ENCODE assay signal across 20 cellular contexts in the genomic region with DNA sequence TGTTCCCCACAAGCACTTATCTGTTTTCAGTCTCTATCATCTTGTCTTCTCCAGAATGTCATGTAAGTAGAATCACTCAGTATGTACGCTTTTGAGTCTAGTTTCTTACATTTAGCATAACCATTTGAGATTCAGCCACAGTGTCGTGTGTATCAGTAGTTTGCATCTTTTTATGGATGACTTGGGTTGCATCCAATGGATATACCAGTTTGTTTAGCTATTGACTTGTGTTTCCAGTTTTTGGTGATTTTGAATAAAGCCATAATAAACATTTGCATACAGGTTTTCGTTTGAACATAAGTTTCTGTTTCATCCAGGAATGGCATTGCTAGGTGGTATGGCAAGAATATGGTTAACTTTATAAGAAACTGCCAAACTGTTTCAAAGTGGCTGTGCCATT. TPM values are rescaled to one million over a fixed set of nuclear protein-coding genes. Genes with fewer than 3 reads are reported as not detected.
DNase-seq lines count a peak whose midpoint lies in the region; ATAC-seq, FAIRE-seq and TF ChIP-seq lines count a peak whose summit lies in the region.
"Had no signal": no experiment of that assay in that cellular context is flagged by ENCODE, and none has a peak within 500 bp of the region (broad histone marks: within the 10 kb centered on the region; RNA-seq: fewer than 3 reads in every experiment).

No MANE protein-coding gene starts in this region.

- no peak overlapping the region for H2BK120ac ChIP-seq in H1 (replicated peaks; ENCODE audit: low read depth, low read length)

- no peak overlapping the region for H3K14ac ChIP-seq in H1 (ENCODE audit: insufficient read length)

- H3K27ac ChIP-seq in H1 (ENCODE audit: low read depth, low read length): no peak overlapping the region
- H3K27ac ChIP-seq in skeletal muscle tissue (ENCODE audit: low read depth, low read length): peak overlapping the region; percentile 31
- H3K27ac ChIP-seq in gastroesophageal sphincter: no peak overlapping the region

- no peak overlapping the region for H3K9ac ChIP-seq in H1 (replicated peaks in 1 of 4; ENCODE audit: extremely low read depth in 1 of 4, low read depth in 3 of 4, low read length in 3 of 4)
- H3K9ac ChIP-seq in skeletal muscle tissue (ENCODE audit: low read depth in 1 of 3, low read length in 3 of 3): no peak overlapping the region

- H4K5ac ChIP-seq in H1 (ENCODE audit: insufficient read length, low read depth, low read length): no peak overlapping the region

- no peaks in the 10 kb centered on the region for H3K79me1 ChIP-seq in H1 (ENCODE audit: low read depth, low read length)

- H4K20me1 ChIP-seq in H1 (replicated peaks in 1 of 2; ENCODE audit: control insufficient read depth in 1 of 2, insufficient read depth in 2 of 2, low read length in 2 of 2): no peaks in the 10 kb centered on the region

- no peaks in the 10 kb centered on the region for H3K79me2 ChIP-seq in H1 (ENCODE audit: control insufficient read depth in 1 of 2, insufficient read depth in 2 of 2, low read length in 2 of 2)

- H3K4me1 ChIP-seq in H1 (replicated peaks in 1 of 4; ENCODE audit: control insufficient read depth in 3 of 4, insufficient read depth in 4 of 4, low read length in 3 of 4) (peaks cover 8 to 23% (median 14%) of the 10 kb centered on the region in 4 experiments), skeletal muscle tissue (ENCODE audit: control insufficient read depth in 3 of 3, insufficient read depth in 3 of 3, low read length in 3 of 3) (peaks cover 53 to 67% (median 60%) of the 10 kb centered on the region in 3 donors), gastroesophageal sphincter (peaks cover 0 to 21% (median 3%) of the 10 kb centered on the region in 3 donors)

- 86% methylated on average over 3 of the region's 3 CpGs; no CpG with 5 or more reads in 1 of the 2 experiments for WGBS in H1 (ENCODE audit: extremely low coverage in 1 of 2, insufficient coverage in 1 of 2, insufficient read length in 1 of 2, insufficient replicate concordance in 2 of 2, low coverage in 1 of 2, low lambda C conversion rate in 2 of 2, missing lambda C conversion rate in 1 of 2), 2 experiments
- WGBS in gastroesophageal sphincter (ENCODE audit: low coverage in 1 of 2), 2 donors: 84 to 89% methylated on average over 3 of the region's 3 CpGs

- TF ChIP-seq CTCF in H1 (IDR thresholded peaks at IDR 0.05; ENCODE audit: control extremely low read depth in 1 of 3, insufficient read depth in 1 of 3, low read depth in 1 of 3, low read length in 3 of 3): no peak
- TF ChIP-seq CTCF in gastroesophageal sphincter (IDR thresholded peaks at IDR 0.05): no peak

- POLR2A ChIA-PET in H1 (lab: Charles Lee; ENCODE audit: partially characterized antibody): interaction anchor here (0.6 to 1.5 kb wide), 3 partner anchors 10 to 908 kb away, joined by 3 read pairs; no protein-coding TSS in a partner anchor

- no peak overlapping the region for H3K18ac ChIP-seq in H1 (ENCODE audit: extremely low read depth, low read length)

- no peak overlapping the region for H3K4me3 ChIP-seq in H1 (ENCODE audit: extremely low read depth in 1 of 4, insufficient read depth in 2 of 4, low read depth in 3 of 4, low read length in 4 of 4)
- peak overlapping the region in 1 of 3 donors; percentile 30 for H3K4me3 ChIP-seq in skeletal muscle tissue (ENCODE audit: low read length in 3 of 3)
- no peak overlapping the region for H3K4me3 ChIP-seq in gastroesophageal sphincter

- no peak overlapping the region for H3K23ac ChIP-seq in H1 (ENCODE audit: insufficient read length)

- no peak overlapping the region for H4K8ac ChIP-seq in H1 (ENCODE audit: extremely low read depth, insufficient read depth, low read length)

- no peak overlapping the region for H2BK5ac ChIP-seq in H1 (ENCODE audit: low read depth, low read length)

- no peaks in the 10 kb centered on the region for H3K9me3 ChIP-seq in H1 (ENCODE audit: insufficient read depth in 2 of 2, low read depth in 1 of 2, low read length in 1 of 2)
- H3K9me3 ChIP-seq in skeletal muscle tissue (ENCODE audit: control insufficient read depth in 3 of 3, low read length in 3 of 3): no peaks in the 10 kb centered on the region
- no peaks in the 10 kb centered on the region for H3K9me3 ChIP-seq in gastroesophageal sphincter

- H4K91ac ChIP-seq in H1 (replicated peaks; ENCODE audit: insufficient read length, low read length): no peak overlapping the region

- no peak overlapping the region for H3K56ac ChIP-seq in H1 (replicated peaks; ENCODE audit: insufficient read length, low read depth, low read length)

- H3K27me3 ChIP-seq in H1 (replicated peaks in 1 of 4; ENCODE audit: control insufficient read depth in 3 of 4, extremely low read depth in 1 of 4, insufficient read depth in 3 of 4, low read length in 3 of 4) (no peaks in the 10 kb centered on the region), skeletal muscle tissue (ENCODE audit: control insufficient read depth in 3 of 3, insufficient read depth in 3 of 3, low read length in 3 of 3) (no peaks in the 10 kb centered on the region), gastroesophageal sphincter (peaks cover 12% of the 10 kb centered on the region)

- no peaks in the 10 kb centered on the region; the same call in 1 of the 2 replicates for H3K23me2 ChIP-seq in H1 (ENCODE audit: low read depth, low read length)

- TF ChIP-seq RAD21 in H1 (IDR thresholded peaks at IDR 0.05 in 1 of 2, conservative IDR thresholded peaks at IDR 0.05 in 1 of 2; ENCODE audit: low read depth in 2 of 2, low read length in 2 of 2): no peak

- H2BK20ac ChIP-seq in H1 (ENCODE audit: low read length): no peak overlapping the region

- CTCF ChIA-PET in H1 (lab: Charles Lee; ENCODE audit: partially characterized antibody): interaction anchor here (1.8 to 6.4 kb wide), 3 partner anchors 19 to 278 kb away, joined by 3 to 69 read pairs (median 6); no protein-coding TSS in a partner anchor

- no peak overlapping the region for H2BK15ac ChIP-seq in H1 (ENCODE audit: low read length)

- H3K4ac ChIP-seq in H1 (replicated peaks; ENCODE audit: insufficient read length, low read depth, low read length): no peak overlapping the region

- no peak overlapping the region for H2BK12ac ChIP-seq in H1 (ENCODE audit: low read depth, low read length)

- no peak overlapping the region for H2AFZ ChIP-seq in H1 (ENCODE audit: low read length)

- H3K36me3 ChIP-seq in H1 (ENCODE audit: control insufficient read depth in 2 of 4, insufficient read depth in 4 of 4, low read length in 3 of 4) (no peaks in the 10 kb centered on the region; a peak in 1 of 8 replicates), skeletal muscle tissue (ENCODE audit: control insufficient read depth in 3 of 3, insufficient read depth in 3 of 3, low read length in 3 of 3) (peaks cover 2 to 4% (median 3%) of the 10 kb centered on the region in 3 donors), gastroesophageal sphincter (no peaks in the 10 kb centered on the region)

- TF ChIP-seq POLR2A in H1 (IDR thresholded peaks at IDR 0.05; ENCODE audit: control extremely low read depth in 1 of 2, low read depth in 2 of 2, low read length in 2 of 2) (no peak), gastroesophageal sphincter (IDR thresholded peaks at IDR 0.05) (no peak)

- TF ChIP-seq EP300 in H1 (IDR thresholded peaks at IDR 0.05; ENCODE audit: borderline replicate concordance in 1 of 2, low read depth in 2 of 2, low read length in 2 of 2) (no peak), gastroesophageal sphincter (IDR thresholded peaks at IDR 0.05) (no peak)

- DNase-seq in NCI-H526 (lab: John Stamatoyannopoulos, UW) (peak; percentile 89 to 94), H1 (ENCODE audit: low read depth in 1 of 2, low spot score in 2 of 2) (no peak)
- no peak for DNase-seq in stimulated activated naive CD4-positive, alpha-beta T cell (lab: John Stamatoyannopoulos, UW)
- no peak for DNase-seq in stimulated activated CD4-positive, alpha-beta T cell treated with anti-CD3 and anti-CD28 coated beads, Interleukin-2, amount 100 ng/mL, for 24 hours
- DNase-seq: C1 segment of cervical spinal cord; Calu3; CD4-positive, alpha-beta memory T cell; COR-L47; DMS53; DMS79 treated with DMSO at 0.1 percent for 48 hours; GF-D8; GOT3; H7; HCEC 1CT had no signal

- H3K4me2 ChIP-seq in H1 (ENCODE audit: insufficient read depth in 1 of 2, low read depth in 2 of 2, low read length in 2 of 2): no peak overlapping the region

- peak; percentile 58 for FAIRE-seq in H1 (lab: Jason Lieb, UNC)
- FAIRE-seq: GM12891, GM18507 had no signal

- ATAC-seq in gastroesophageal sphincter: no peak

- H2AK5ac ChIP-seq in H1 (ENCODE audit: low read depth, low read length): no peak overlapping the region

RNA-seq across cellular contexts. Expression of gene GRIP2, which starts 12.1 kb away (rescaled TPM):
- 6.4 and 6.9 TPM in 2 replicates for total RNA-seq in H1 (2021; fragmentation: NEBNext Ultra II Directional; extraction: Animal tissue kit (Norgen Biotek cat#: 25700))
- polyA plus RNA-seq in H1 (2011; rRNA removed): 2.5 and 3.5 TPM in 2 replicates
- 3.7 TPM for polyA plus RNA-seq in H1 (2011; cell fraction: cytosol; rRNA removed)
- polyA plus RNA-seq in H1 (2011; cell fraction: nucleus; rRNA removed): 25.9 TPM
- 4.3 to 7.8 TPM (median 5.2 TPM) in 4 replicates for polyA plus RNA-seq in H1 (2012, experiment 1 of 2)
- polyA plus RNA-seq in H1 (2012, experiment 2 of 2): 1.2 TPM
- 2.0 TPM for polyA plus RNA-seq in H1 (2013, experiment 1 of 2)
- 1.8 TPM for polyA plus RNA-seq in H1 (2013, experiment 2 of 2)
- polyA minus RNA-seq in H1 (2011; rRNA and poly(A)+ RNA removed): 1.9 and 4.6 TPM in 2 replicates
- 1.8 TPM for polyA minus RNA-seq in H1 (2011; cell fraction: cytosol; rRNA and poly(A)+ RNA removed)
- polyA minus RNA-seq in H1 (2011; cell fraction: nucleus; rRNA and poly(A)+ RNA removed): 9.1 TPM
- total RNA-seq in skeletal muscle tissue: 8.9 TPM
- total RNA-seq in gastroesophageal sphincter: 1 to 10 TPM in 2 of 4 donors, under 1 TPM in 2; 0.27 to 1.6 (median 0.72) TPM
- total RNA-seq: A172; Calu3; CD4-positive, alpha-beta memory T cell; Daoy had no signal
- polyA plus RNA-seq: CD4-positive, alpha-beta memory T cell had no signal

Comparison
In these comparisons a context has a peak if more than half of its experiments do, and no peak if none do; other contexts are left out.
1. DNase-seq: peak in NCI-H526 (2 of 2); none in H1 (0 of 2), stimulated activated naive CD4-positive, alpha-beta T cell (0 of 6) and stimulated activated CD4-positive, alpha-beta T cell treated with anti-CD3 and anti-CD28 coated beads, Interleukin-2, amount 100 ng/mL, for 24 hours (0 of 2).